ENCODE assay signal across 17 cellular contexts in the genomic region with DNA sequence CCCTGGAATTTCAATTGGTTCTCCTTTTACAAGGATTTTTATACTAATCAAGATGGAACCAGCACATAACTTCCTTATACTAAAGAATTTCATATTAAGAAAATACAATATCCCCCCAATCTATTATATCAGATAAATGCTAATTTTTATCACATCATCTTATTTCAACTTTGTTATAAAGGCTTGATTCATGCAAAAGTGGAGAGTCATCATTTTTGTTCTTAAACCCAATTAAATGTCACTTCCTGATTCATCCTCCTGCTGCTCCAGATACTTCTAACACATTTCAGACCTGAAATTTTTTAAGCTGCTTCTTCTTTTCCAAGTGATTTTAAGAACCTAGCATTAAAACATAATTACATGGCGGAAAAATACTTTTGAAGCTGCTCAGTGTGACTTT.
DNase-seq lines count a peak whose midpoint lies in the region; ATAC-seq, FAIRE-seq and TF ChIP-seq lines count a peak whose summit lies in the region.
"Had no signal": no experiment of that assay in that cellular context is flagged by ENCODE, and none has a peak within 500 bp of the region (broad histone marks: within the 10 kb centered on the region; RNA-seq: fewer than 3 reads in every experiment).

No MANE protein-coding gene starts in this region.

- ATAC-seq in HepG2 (no peak), right lobe of liver (no peak), HG02588 (IDR thresholded peaks at IDR 0.05; ENCODE audit: unreplicated experiment) (no peak), GM21367 (IDR thresholded peaks at IDR 0.05; ENCODE audit: unreplicated experiment) (no peak)

- FAIRE-seq in HepG2 (lab: Jason Lieb, UNC): no peak

- H3K9me3 ChIP-seq in HepG2 (ENCODE audit: low read length) (no peaks in the 10 kb centered on the region), right lobe of liver (no peaks in the 10 kb centered on the region)
- H3K9me3 ChIP-seq: BLaER1 had no signal

- H3K27me3 Mint-ChIP-seq in glutamatergic neuron (ENCODE audit: unreplicated experiment): peaks cover 19% of the 10 kb centered on the region

- no peak for TF ChIP-seq EP300 in HepG2 (IDR thresholded peaks at IDR 0.05; ENCODE audit: low read depth in 2 of 2, low read length in 2 of 2)
- TF ChIP-seq EP300 in HepG2 (CRISPR knock-in tag; IDR thresholded peaks at IDR 0.05; ENCODE audit: borderline replicate concordance): no peak

- peaks cover 71% of the 10 kb centered on the region for H3K4me1 Mint-ChIP-seq in glutamatergic neuron (ENCODE audit: low read depth, unreplicated experiment)
- H3K4me1 Mint-ChIP-seq: CD4-positive, CD25-positive, alpha-beta regulatory T cell; IgD-negative memory B cell; T-helper 17 cell had no signal

- no peaks in the 10 kb centered on the region for H4K20me1 ChIP-seq in HepG2 (ENCODE audit: insufficient read depth, low read length)
- H4K20me1 ChIP-seq: BLaER1 had no signal

- no peak overlapping the region for H2AFZ ChIP-seq in HepG2 (ENCODE audit: low read length)
- H2AFZ ChIP-seq: GM23248 had no signal

- no peak for TF ChIP-seq RAD21 in HepG2 (CRISPR knock-in tag; IDR thresholded peaks at IDR 0.05)

- 50% methylated on average over 1 of the region's 1 CpG for WGBS in HepG2 (ENCODE audit: low lambda C conversion rate)
- 83% methylated on average over 1 of the region's 1 CpG for WGBS in right lobe of liver (ENCODE audit: insufficient coverage, low coverage, low lambda C conversion rate, missing lambda C conversion rate)

- DNase-seq in HepG2 (ENCODE audit: low spot score) (no peak), right lobe of liver (no peak), OCI-M1 (lab: John Stamatoyannopoulos, UW) (peak; percentile 57), glutamatergic neuron (no peak), superior temporal gyrus (ENCODE audit: extremely low spot score) (peak; percentile 39), GM13976 (ENCODE audit: low spot score) (no peak)
- DNase-seq: NCI-H524 treated with DMSO at 0.1 percent for 48 hours had no signal

- H3K4me1 ChIP-seq in HepG2 (ENCODE audit: insufficient read depth, low read length) (no peaks in the 10 kb centered on the region), right lobe of liver (no peaks in the 10 kb centered on the region)
- H3K4me1 ChIP-seq: BLaER1 had no signal

- H3K79me2 ChIP-seq in HepG2 (ENCODE audit: insufficient read depth, low read length): no peaks in the 10 kb centered on the region

- CTCF ChIA-PET in HepG2 (lab: Yijun Ruan, JAX; ENCODE audit: low intra/inter-chr PET ratio, low total read pairs): interaction anchor here (1.1 to 3.2 kb wide), 2 partner anchors 35 to 37 kb away, joined by 3 to 28 read pairs; no protein-coding TSS in a partner anchor

- no peak overlapping the region for H3K4me2 ChIP-seq in HepG2 (ENCODE audit: low read depth, low read length)
- H3K4me2 ChIP-seq: BLaER1 had no signal

- H3K27ac Mint-ChIP-seq in glutamatergic neuron (ENCODE audit: unreplicated experiment): peak overlapping the region; percentile 99
- H3K27ac Mint-ChIP-seq: CD4-positive, CD25-positive, alpha-beta regulatory T cell; H9; HFFc6; IgD-negative memory B cell; T-helper 17 cell had no signal

- H3K27ac ChIP-seq in HepG2 (ENCODE audit: extremely low read length, insufficient read depth, low read length) (no peak overlapping the region), right lobe of liver (no peak overlapping the region)
- H3K27ac ChIP-seq: BLaER1, GM23248, RWPE1 had no signal

- H3K36me3 ChIP-seq in HepG2 (replicated peaks in 1 of 2; ENCODE audit: control insufficient read depth in 1 of 2, insufficient read depth in 2 of 2, low read length in 2 of 2): no peaks in the 10 kb centered on the region
- no peaks in the 10 kb centered on the region for H3K36me3 ChIP-seq in right lobe of liver
- H3K36me3 ChIP-seq: BLaER1 had no signal

- TF ChIP-seq POLR2A in HepG2 (IDR thresholded peaks at IDR 0.05; ENCODE audit: insufficient read depth in 1 of 2, low read depth in 2 of 2, low read length in 2 of 2) (no peak), right lobe of liver (IDR thresholded peaks at IDR 0.05) (no peak)

- POLR2A ChIA-PET in HepG2 (lab: Yijun Ruan, JAX): no interaction called here

- in situ Hi-C loops in HepG2 (cut with HindIII; ENCODE audit: extremely low pct_ligation_motif_present, low pct_unique_long_range_greater_than_20kb) (no loop called here), GM13976 (cut with MboI; ENCODE audit: low sequenced_read_pairs, unreplicated experiment) (no loop called here)

- H3K9ac ChIP-seq in HepG2 (ENCODE audit: insufficient read depth, low read depth, low read length): no peak overlapping the region
- H3K9ac ChIP-seq: BLaER1, GM23248 had no signal

- intact Hi-C loops in HepG2 (cut with micrococcal nuclease; ENCODE audit: unreplicated experiment) (no loop called here), right lobe of liver (cut with DNase I) (no loop called here)

- peaks cover 13% of the 10 kb centered on the region for H3K9me3 Mint-ChIP-seq in glutamatergic neuron (ENCODE audit: unreplicated experiment)
- H3K9me3 Mint-ChIP-seq: H9, HFFc6, IgD-negative memory B cell had no signal

- TF ChIP-seq CTCF in HepG2 (CRISPR knock-in tag; IDR thresholded peaks at IDR 0.05) (no peak), right lobe of liver (IDR thresholded peaks at IDR 0.05) (no peak), glutamatergic neuron (IDR thresholded peaks at IDR 0.05; ENCODE audit: partially characterized antibody, unreplicated experiment) (no peak), GM13976 (IDR thresholded peaks at IDR 0.05; ENCODE audit: borderline replicate concordance, control extremely low read depth, extremely low read depth, insufficient read depth, missing control alignments) (no peak)

- no peak overlapping the region for H3K4me3 Mint-ChIP-seq in glutamatergic neuron (ENCODE audit: unreplicated experiment)
- H3K4me3 Mint-ChIP-seq: CD4-positive, CD25-positive, alpha-beta regulatory T cell; H9; HFFc6; IgD-negative memory B cell; T-helper 17 cell had no signal

- H3K27me3 ChIP-seq in HepG2 (ENCODE audit: control insufficient read depth in 1 of 2, insufficient read depth in 2 of 2, low read length in 2 of 2): peaks cover 0 to 22% of the 10 kb centered on the region in 2 experiments; a peak in 2 of 5 replicates
- H3K27me3 ChIP-seq in right lobe of liver: no peaks in the 10 kb centered on the region
- H3K27me3 ChIP-seq: BLaER1 had no signal

- H3K36me3 Mint-ChIP-seq in glutamatergic neuron (ENCODE audit: unreplicated experiment): peaks cover 5% of the 10 kb centered on the region
- H3K36me3 Mint-ChIP-seq: CD4-positive, CD25-positive, alpha-beta regulatory T cell; IgD-negative memory B cell had no signal

- H3K4me3 ChIP-seq in HepG2 (replicated peaks in 1 of 3; ENCODE audit: insufficient read depth in 1 of 3, low read depth in 2 of 3, low read length in 3 of 3) (no peak overlapping the region), right lobe of liver (no peak overlapping the region)
- H3K4me3 ChIP-seq: BLaER1, GM23248 had no signal

- no TSS peak for BruUV-seq in HepG2 (replicated peaks; lab: Mats Ljungman, UMichigan)

TF ChIP-seq in HepG2, 621 proteins besides CTCF, POLR2A, EP300 and RAD21:
- TF ChIP-seq MAFF (IDR thresholded peaks at IDR 0.05; ENCODE audit: low read depth, low read length) (peak; percentile 40), MAFK (conservative IDR thresholded peaks at IDR 0.05 in 1 of 2, IDR thresholded peaks at IDR 0.05 in 1 of 2; ENCODE audit: low read length in 2 of 2) (peak; percentile 45 to 57; a peak in 3 of 4 replicates), TRIM24 (CRISPR knock-in tag; IDR thresholded peaks at IDR 0.05) (no peak)

Comparison
In these comparisons a context has a peak if more than half of its experiments do, and no peak if none do; other contexts are left out.
1. DNase-seq: peak in OCI-M1 (single experiment) and superior temporal gyrus (single experiment); none in HepG2 (single experiment), right lobe of liver (0 of 3), glutamatergic neuron (single experiment) and GM13976 (single experiment).